18 cellular contexts compared by ENCODE assay signal in genomic region chr1:169111472-169111871, GRCh38. TPM values are rescaled to one million over a fixed set of nuclear protein-coding genes. Genes with fewer than 3 reads are reported as not detected.
A peak's percentile ranks its signal among the peaks of the same experiment; 100 is the strongest.
DNase-seq lines count a peak whose midpoint lies in the region; TF ChIP-seq lines count a peak whose summit lies in the region.
"Had no signal": no experiment of that assay in that cellular context is flagged by ENCODE, and none has a peak within 500 bp of the region (broad histone marks: within the 10 kb centered on the region; RNA-seq: fewer than 3 reads in every experiment).

No MANE protein-coding gene starts in this region.

- H3K27me3 ChIP-seq in breast epithelium (no peaks in the 10 kb centered on the region), mucosa of rectum (ENCODE audit: control insufficient read depth in 2 of 2, insufficient read depth in 2 of 2, low read length in 2 of 2) (no peaks in the 10 kb centered on the region), thyroid gland (no peaks in the 10 kb centered on the region)

- POLR2A ChIA-PET in MCF 10A (lab: Yijun Ruan, JAX) = interaction anchor here (0.6 to 5.6 kb wide), 11 partner anchors 9 to 783 kb away, joined by 3 to 51 read pairs (median 4); partner anchors contain the start of gene NME7

- H3K9me3 ChIP-seq in breast epithelium (no peaks in the 10 kb centered on the region), mucosa of rectum (ENCODE audit: control insufficient read depth in 2 of 2, low read length in 2 of 2) (no peaks in the 10 kb centered on the region), thyroid gland (no peaks in the 10 kb centered on the region)

- DNase-seq in breast epithelium (ENCODE audit: low spot score in 2 of 2) (no peak), MCF 10A (ENCODE audit: unreplicated experiment) (no peak), thyroid gland (no peak), germinal center (ENCODE audit: low spot score) (no peak), cerebellar cortex (ENCODE audit: low spot score) (no peak), amniotic stem cell (lab: John Stamatoyannopoulos, UW) (no peak)
- DNase-seq: 8988T; activated CD4-positive, CD25-positive, alpha-beta regulatory T cell treated with anti-CD3 and anti-CD28 coated beads, Interleukin-2, amount 50 U/mL, for 72 hours; activated CD8-positive, alpha-beta memory T cell treated with anti-CD3 and anti-CD28 coated beads, Interleukin-2, amount 50 U/mL, for 48 hours; NCI-H1105; OCI-M1; T-helper 1 cell had no signal

- H3K9ac ChIP-seq in mucosa of rectum (ENCODE audit: low read depth in 1 of 2, low read length in 2 of 2) = peak overlapping the region in 1 of 2 donors; percentile 29

- WGBS in thyroid gland, 2 donors = 65 to 68% methylated on average over 6 of the region's 6 CpGs

- H3K4me1 ChIP-seq in breast epithelium = peaks cover 0 to 13% of the 10 kb centered on the region in 2 donors
- H3K4me1 ChIP-seq in mucosa of rectum (ENCODE audit: control insufficient read depth in 2 of 2, insufficient read depth in 2 of 2, low read length in 2 of 2) = peaks cover 40 to 59% of the 10 kb centered on the region in 2 donors
- peaks cover 42 to 43% of the 10 kb centered on the region in 2 donors for H3K4me1 ChIP-seq in thyroid gland

- intact Hi-C loops in breast epithelium (cut with DNase I; ENCODE audit: low total_unique reads) (loop anchor here (5.0 kb wide), 2 partner anchors 381 to 616 kb away; no protein-coding TSS in a partner anchor), MCF 10A (cut with micrococcal nuclease) (loop anchor here (5.0 to 10.0 kb wide), 2 partner anchors 256 to 373 kb away; partner anchors contain the start of genes BLZF1, NME7 and SLC19A2), thyroid gland (cut with DNase I) (no loop called here)
- intact Hi-C loops in dendritic cell treated with granulocyte-macrophage colony-stimulating factor and Interleukin-4, amounts not matched to agents 40 ng/mL and 50 ng/mL, for 4 days (cut with micrococcal nuclease) = loop anchor here (10.0 kb wide), 2 partner anchors 373 to 767 kb away; partner anchors contain the start of gene SLC19A2

- H3K36me3 ChIP-seq in breast epithelium = no peaks in the 10 kb centered on the region
- peaks cover 36 to 38% of the 10 kb centered on the region in 2 donors for H3K36me3 ChIP-seq in mucosa of rectum (ENCODE audit: control insufficient read depth in 2 of 2, insufficient read depth in 2 of 2, low read length in 2 of 2)
- H3K36me3 ChIP-seq in thyroid gland = peaks cover 31 to 34% of the 10 kb centered on the region in 2 donors

- H3K27ac ChIP-seq in breast epithelium (peak overlapping the region; percentile 22 to 90), mucosa of rectum (ENCODE audit: low read depth in 2 of 2, low read length in 2 of 2) (peak overlapping the region; percentile 74 to 85), thyroid gland (peak overlapping the region; percentile 56 to 100 (median 97))

- peak overlapping the region in 1 of 3 donors; percentile 4 for H3K4me3 ChIP-seq in breast epithelium
- peak overlapping the region; percentile 23 to 92 for H3K4me3 ChIP-seq in mucosa of rectum (ENCODE audit: low read length in 2 of 2)
- no peak overlapping the region for H3K4me3 ChIP-seq in thyroid gland (replicated peaks in 1 of 3)
- H3K4me3 ChIP-seq: coronary artery had no signal

- CTCF ChIA-PET in MCF 10A (lab: Yijun Ruan, JAX) = interaction anchor here (0.6 to 10.2 kb wide), 19 partner anchors 8 to 1159 kb away, joined by 3 to 135 read pairs (median 5); partner anchors contain the start of gene BLZF1

- BruUV-seq in MCF 10A (replicated peaks; lab: Mats Ljungman, UMichigan) = no TSS peak

- TF ChIP-seq POLR2A in breast epithelium (IDR thresholded peaks at IDR 0.05) (no peak), thyroid gland (IDR thresholded peaks at IDR 0.05) (no peak)

- no peak overlapping the region for H3K4me3 Mint-ChIP-seq in MCF 10A (ENCODE audit: unreplicated experiment)
- peak overlapping the region; percentile 20 for H3K4me3 Mint-ChIP-seq in dendritic cell treated with granulocyte-macrophage colony-stimulating factor and Interleukin-4, amounts not matched to agents 40 ng/mL and 50 ng/mL, for 4 days
- H3K4me3 Mint-ChIP-seq: stimulated activated naive CD8-positive, alpha-beta T cell treated with anti-CD3 and anti-CD28 coated beads, Interleukin-15, Interleukin-2, amounts not matched to agents 100 ng/mL and 50 ng/mL, for 24 hours had no signal

- H3K4me1 Mint-ChIP-seq in MCF 10A (ENCODE audit: insufficient read depth, unreplicated experiment) = peaks cover 71% of the 10 kb centered on the region
- peaks cover 74% of the 10 kb centered on the region for H3K4me1 Mint-ChIP-seq in dendritic cell treated with granulocyte-macrophage colony-stimulating factor and Interleukin-4, amounts not matched to agents 40 ng/mL and 50 ng/mL, for 4 days (ENCODE audit: low read depth)

- no peak overlapping the region for H3K27ac Mint-ChIP-seq in MCF 10A (ENCODE audit: low read depth, unreplicated experiment)
- H3K27ac Mint-ChIP-seq in dendritic cell treated with granulocyte-macrophage colony-stimulating factor and Interleukin-4, amounts not matched to agents 40 ng/mL and 50 ng/mL, for 4 days = peak overlapping the region; percentile 92
- H3K27ac Mint-ChIP-seq: activated naive CD4-positive, alpha-beta T cell treated with anti-CD3 and anti-CD28 coated beads, Interleukin-2, amount 50 U/mL, for 24 hours; IgD-negative memory B cell; stimulated activated naive CD8-positive, alpha-beta T cell treated with anti-CD3 and anti-CD28 coated beads, Interleukin-15, Interleukin-2, amounts not matched to agents 100 ng/mL and 50 ng/mL, for 24 hours had no signal

- H3K27me3 Mint-ChIP-seq in MCF 10A (ENCODE audit: insufficient read depth, unreplicated experiment) = no peaks in the 10 kb centered on the region
- H3K27me3 Mint-ChIP-seq in dendritic cell treated with granulocyte-macrophage colony-stimulating factor and Interleukin-4, amounts not matched to agents 40 ng/mL and 50 ng/mL, for 4 days = peaks cover 3% of the 10 kb centered on the region
- H3K27me3 Mint-ChIP-seq: activated naive CD4-positive, alpha-beta T cell treated with anti-CD3 and anti-CD28 coated beads, Interleukin-2, amount 50 U/mL, for 24 hours had no signal

- peaks cover 33% of the 10 kb centered on the region for H3K36me3 Mint-ChIP-seq in MCF 10A (ENCODE audit: insufficient read depth, unreplicated experiment)
- H3K36me3 Mint-ChIP-seq in dendritic cell treated with granulocyte-macrophage colony-stimulating factor and Interleukin-4, amounts not matched to agents 40 ng/mL and 50 ng/mL, for 4 days (ENCODE audit: low read depth) = peaks cover 47% of the 10 kb centered on the region
- H3K36me3 Mint-ChIP-seq: IgD-negative memory B cell had no signal

- TF ChIP-seq CTCF in breast epithelium (IDR thresholded peaks at IDR 0.05) (no peak), MCF 10A (IDR thresholded peaks at IDR 0.05; ENCODE audit: unreplicated experiment) (no peak), thyroid gland (IDR thresholded peaks at IDR 0.05) (no peak)

- H3K9me3 Mint-ChIP-seq in MCF 10A (ENCODE audit: unreplicated experiment) = no peaks in the 10 kb centered on the region
- H3K9me3 Mint-ChIP-seq in dendritic cell treated with granulocyte-macrophage colony-stimulating factor and Interleukin-4, amounts not matched to agents 40 ng/mL and 50 ng/mL, for 4 days = no peaks in the 10 kb centered on the region
- H3K9me3 Mint-ChIP-seq: activated naive CD4-positive, alpha-beta T cell treated with anti-CD3 and anti-CD28 coated beads, Interleukin-2, amount 50 U/mL, for 24 hours; IgD-negative memory B cell; stimulated activated naive CD8-positive, alpha-beta T cell treated with anti-CD3 and anti-CD28 coated beads, Interleukin-15, Interleukin-2, amounts not matched to agents 100 ng/mL and 50 ng/mL, for 24 hours had no signal

RNA-seq across cellular contexts. Expression of gene ATP1B1, which starts 5.0 kb away (rescaled TPM):
- total RNA-seq in breast epithelium = 100 to 1,000 TPM in 1 of 3 donors, 10 to 100 TPM in 2; 21.8 to 173 (median 46.9) TPM
- 20.0 and 24.4 TPM in 2 replicates for total RNA-seq in MCF 10A (2022)
- 100 to 1,000 TPM; 310 to 509 (median 429) TPM for total RNA-seq in thyroid gland

Comparison
In these comparisons a context has a peak if more than half of its experiments do, and no peak if none do; other contexts are left out.
1. H3K4me3 ChIP-seq: peak in mucosa of rectum (2 of 2); none in thyroid gland (0 of 3).
2. Peak in every context shown above with its lines, with median percentiles within 50 percentile points of each other: H3K27ac ChIP-seq.